ENCODE assay signal across 18 cellular contexts in genomic region chrX:20742106-20742505, GRCh38.
DNase-seq lines count a peak whose midpoint lies in the region; ATAC-seq lines count a peak whose summit lies in the region.
"Had no signal": no experiment of that assay in that cellular context is flagged by ENCODE, and none has a peak within 500 bp of the region (broad histone marks: within the 10 kb centered on the region; RNA-seq: fewer than 3 reads in every experiment).

No MANE protein-coding gene starts in this region.

- DNase-seq in EH (ENCODE audit: low read depth) (peak; percentile 3), NCI-H1105 (lab: John Stamatoyannopoulos, UW) (peak; percentile 56), astrocyte of the hippocampus (ENCODE audit: low read depth, low spot score) (peak; percentile 28), myocyte (ENCODE audit: low read depth) (peak; percentile 7), immature natural killer cell (no peak)
- no peak for DNase-seq in activated CD8-positive, alpha-beta memory T cell treated with anti-CD3 and anti-CD28 coated beads for 24 hours
- DNase-seq: activated B cell treated with CpG ODN at 0.5 μM for 24 hours; activated CD8-positive, alpha-beta T cell treated with anti-CD3 and anti-CD28 coated beads, Interleukin-2, amount 10 ng/mL, durations not matched to agents 7 days and 5 days; activated T-cell treated with anti-CD3 and anti-CD28 coated beads, Interleukin-2, amount 50 U/mL, for 48 hours; GF-D8; glutamatergic neuron; NCI-H1930; stimulated activated CD4-positive, alpha-beta T cell treated with anti-CD3 and anti-CD28 coated beads, Interleukin-2, amount 100 ng/mL, for 48 hours had no signal

- H3K9me3 Mint-ChIP-seq in immature natural killer cell = peaks cover 0 to 2% (median 0%) of the 10 kb centered on the region in 6 donors
- H3K9me3 Mint-ChIP-seq: activated B cell treated with CpG ODN at 0.5 μM for 24 hours; activated naive CD4-positive, alpha-beta T cell treated with anti-CD3 and anti-CD28 coated beads, Interleukin-2, amount 50 U/mL, for 72 hours; T-helper 2 cell treated with Interferon-gamma antibody and Interleukin-4, amounts not matched to agents 5 μg/mL and 100 μg/mL, for 36 hours had no signal

- no peaks in the 10 kb centered on the region for H3K36me3 Mint-ChIP-seq in immature natural killer cell
- H3K36me3 Mint-ChIP-seq: activated naive CD4-positive, alpha-beta T cell treated with anti-CD3 and anti-CD28 coated beads, Interleukin-2, amount 50 U/mL, for 72 hours had no signal

- H3K4me3 Mint-ChIP-seq in immature natural killer cell = no peak overlapping the region
- H3K4me3 Mint-ChIP-seq: activated B cell treated with CpG ODN at 0.5 μM for 24 hours; activated CD8-positive, alpha-beta T cell treated with anti-CD3 and anti-CD28 coated beads, Interleukin-2, amount 10 ng/mL, durations not matched to agents 7 days and 5 days; B cell; T-helper 2 cell treated with Interferon-gamma antibody and Interleukin-4, amounts not matched to agents 5 μg/mL and 100 μg/mL, for 36 hours had no signal

- H3K27me3 Mint-ChIP-seq in immature natural killer cell (ENCODE audit: low read depth in 3 of 3) = peaks cover 0 to 6% (median 0%) of the 10 kb centered on the region in 3 donors
- H3K27me3 Mint-ChIP-seq: B cell had no signal

- no peak overlapping the region for H3K27ac Mint-ChIP-seq in immature natural killer cell
- H3K27ac Mint-ChIP-seq: activated B cell treated with CpG ODN at 0.5 μM for 24 hours; activated CD8-positive, alpha-beta T cell treated with anti-CD3 and anti-CD28 coated beads, Interleukin-2, amount 10 ng/mL, durations not matched to agents 7 days and 5 days; activated naive CD4-positive, alpha-beta T cell treated with anti-CD3 and anti-CD28 coated beads, Interleukin-2, amount 50 U/mL, for 72 hours; B cell; T-helper 2 cell treated with Interferon-gamma antibody and Interleukin-4, amounts not matched to agents 5 μg/mL and 100 μg/mL, for 36 hours had no signal

- no peak for ATAC-seq in GM21381 (IDR thresholded peaks at IDR 0.05; ENCODE audit: unreplicated experiment)
- ATAC-seq: activated CD8-positive, alpha-beta T cell treated with anti-CD3 and anti-CD28 coated beads, Interleukin-2, amount 10 ng/mL, durations not matched to agents 7 days and 5 days; activated naive CD4-positive, alpha-beta T cell treated with anti-CD3 and anti-CD28 coated beads, Interleukin-2, amount 50 U/mL, for 72 hours; Panc1 had no signal

- H3K4me1 Mint-ChIP-seq in immature natural killer cell = no peaks in the 10 kb centered on the region
- H3K4me1 Mint-ChIP-seq: activated B cell treated with CpG ODN at 0.5 μM for 24 hours, B cell had no signal

Comparison
In these comparisons a context has a peak if more than half of its experiments do, and no peak if none do; other contexts are left out.
1. DNase-seq: peak in EH (single experiment), NCI-H1105 (single experiment), astrocyte of the hippocampus (single experiment) and myocyte (single experiment); none in immature natural killer cell (0 of 3) and activated CD8-positive, alpha-beta memory T cell treated with anti-CD3 and anti-CD28 coated beads for 24 hours (single experiment).